8 cellular contexts compared by ENCODE assay signal in genomic region chr2:232632904-232633412, GRCh38. TPM values are rescaled to one million over a fixed set of nuclear protein-coding genes. Genes with fewer than 3 reads are reported as not detected.
DNase-seq lines count a peak whose midpoint lies in the region; ATAC-seq and TF ChIP-seq lines count a peak whose summit lies in the region.

No MANE protein-coding gene starts in this region.

- H3K27me3 ChIP-seq in ascending aorta (no peaks in the 10 kb centered on the region), skeletal muscle tissue (ENCODE audit: control insufficient read depth in 3 of 3, insufficient read depth in 3 of 3, low read length in 3 of 3) (peaks cover 8 to 30% (median 10%) of the 10 kb centered on the region in 3 donors)

- H3K27me3 Mint-ChIP-seq in activated T-cell treated with anti-CD3 and anti-CD28 coated beads, Interleukin-2, amount 50 U/mL, for 72 hours (ENCODE audit: low read depth): peaks cover 47% of the 10 kb centered on the region

- no peaks in the 10 kb centered on the region for H3K36me3 Mint-ChIP-seq in activated T-cell treated with anti-CD3 and anti-CD28 coated beads, Interleukin-2, amount 50 U/mL, for 72 hours (ENCODE audit: insufficient read depth in 2 of 2)

- ATAC-seq in activated T-cell treated with anti-CD3 and anti-CD28 coated beads, Interleukin-2, amount 50 U/mL, for 72 hours (replicated peaks in 1 of 2): peak; percentile 14 to 26

- peak overlapping the region; percentile 69 to 73 for H3K4me3 Mint-ChIP-seq in activated T-cell treated with anti-CD3 and anti-CD28 coated beads, Interleukin-2, amount 50 U/mL, for 72 hours

- no peaks in the 10 kb centered on the region for H3K9me3 ChIP-seq in ascending aorta
- H3K9me3 ChIP-seq in iPS-18c (ENCODE audit: control insufficient read depth, insufficient read depth, low read length): no peaks in the 10 kb centered on the region
- H3K9me3 ChIP-seq in skeletal muscle tissue (ENCODE audit: control insufficient read depth in 3 of 3, low read length in 3 of 3): no peaks in the 10 kb centered on the region

- no peak overlapping the region for H3K27ac Mint-ChIP-seq in activated T-cell treated with anti-CD3 and anti-CD28 coated beads, Interleukin-2, amount 50 U/mL, for 72 hours

- H3K4me1 ChIP-seq in ascending aorta: peaks cover 0 to 29% of the 10 kb centered on the region in 2 donors
- peaks cover 4 to 8% (median 6%) of the 10 kb centered on the region in 3 donors for H3K4me1 ChIP-seq in skeletal muscle tissue (ENCODE audit: control insufficient read depth in 3 of 3, insufficient read depth in 3 of 3, low read length in 3 of 3)

- intact Hi-C loops in ascending aorta (cut with DNase I): loop anchor here (1.0 to 10.0 kb wide), 4 partner anchors 22 to 782 kb away; partner anchors contain the start of gene GIGYF2

- H3K27ac ChIP-seq in ascending aorta: peak overlapping the region; percentile 90 to 99
- H3K27ac ChIP-seq in skeletal muscle tissue (ENCODE audit: low read depth, low read length): peak overlapping the region; percentile 73

- H3K4me1 Mint-ChIP-seq in activated T-cell treated with anti-CD3 and anti-CD28 coated beads, Interleukin-2, amount 50 U/mL, for 72 hours (ENCODE audit: low read depth): peaks cover 5% of the 10 kb centered on the region

- H3K9me3 Mint-ChIP-seq in activated T-cell treated with anti-CD3 and anti-CD28 coated beads, Interleukin-2, amount 50 U/mL, for 72 hours: no peaks in the 10 kb centered on the region

- no peak for DNase-seq in activated T-cell treated with anti-CD3 and anti-CD28 coated beads, Interleukin-2, amount 50 U/mL, for 72 hours
- no peak for DNase-seq in activated T-cell treated with anti-CD3 and anti-CD28 coated beads, Interleukin-2, amount 50 U/mL, for 1 hour
- peak in 1 of 2 donors; percentile 93 for DNase-seq in ascending aorta (ENCODE audit: low spot score in 2 of 2)
- DNase-seq in AML-193 (lab: John Stamatoyannopoulos, UW): no peak
- no peak for DNase-seq in DMS79 treated with DMSO at 0.1 percent for 48 hours (lab: John Stamatoyannopoulos, UW)
- no peak for DNase-seq in NCI-H2029 (lab: John Stamatoyannopoulos, UW)

- TF ChIP-seq CTCF in ascending aorta (IDR thresholded peaks at IDR 0.05): no peak

- H3K9ac ChIP-seq in skeletal muscle tissue (ENCODE audit: low read depth in 1 of 3, low read length in 3 of 3): peak overlapping the region; percentile 51 to 75 (median 69)

- H3K36me3 ChIP-seq in ascending aorta (no peaks in the 10 kb centered on the region), skeletal muscle tissue (ENCODE audit: control insufficient read depth in 3 of 3, insufficient read depth in 3 of 3, low read length in 3 of 3) (no peaks in the 10 kb centered on the region)

- H3K4me3 ChIP-seq in ascending aorta (peak overlapping the region; percentile 78 to 92), iPS-18c (ENCODE audit: insufficient read depth, low read depth, low read length) (peak overlapping the region; percentile 69), skeletal muscle tissue (ENCODE audit: low read length in 3 of 3) (peak overlapping the region; percentile 66 to 73 (median 68))

RNA-seq across cellular contexts. Expression of gene EFHD1, which starts 0.4 kb away (rescaled TPM):
- 1 to 10 TPM; 1.0 to 1.8 TPM for total RNA-seq in activated T-cell treated with anti-CD3 and anti-CD28 coated beads, Interleukin-2, amount 50 U/mL, for 72 hours
- total RNA-seq in ascending aorta (142 TPM), skeletal muscle tissue (2.1 TPM)

Comparison
In these comparisons a context has a peak if more than half of its experiments do, and no peak if none do; other contexts are left out.
1. RNA of gene EFHD1, which starts 0.4 kb away (total RNA-seq): 142 TPM in ascending aorta (single experiment); 2.1 TPM in skeletal muscle tissue (single experiment) and 1.0 to 1.8 TPM in activated T-cell treated with anti-CD3 and anti-CD28 coated beads, Interleukin-2, amount 50 U/mL, for 72 hours; every median in the first group is over 10 times any median in the second.
2. Peak in every context shown above with its lines, with median percentiles within 50 percentile points of each other: H3K4me3 ChIP-seq.